In the genomic region with DNA sequence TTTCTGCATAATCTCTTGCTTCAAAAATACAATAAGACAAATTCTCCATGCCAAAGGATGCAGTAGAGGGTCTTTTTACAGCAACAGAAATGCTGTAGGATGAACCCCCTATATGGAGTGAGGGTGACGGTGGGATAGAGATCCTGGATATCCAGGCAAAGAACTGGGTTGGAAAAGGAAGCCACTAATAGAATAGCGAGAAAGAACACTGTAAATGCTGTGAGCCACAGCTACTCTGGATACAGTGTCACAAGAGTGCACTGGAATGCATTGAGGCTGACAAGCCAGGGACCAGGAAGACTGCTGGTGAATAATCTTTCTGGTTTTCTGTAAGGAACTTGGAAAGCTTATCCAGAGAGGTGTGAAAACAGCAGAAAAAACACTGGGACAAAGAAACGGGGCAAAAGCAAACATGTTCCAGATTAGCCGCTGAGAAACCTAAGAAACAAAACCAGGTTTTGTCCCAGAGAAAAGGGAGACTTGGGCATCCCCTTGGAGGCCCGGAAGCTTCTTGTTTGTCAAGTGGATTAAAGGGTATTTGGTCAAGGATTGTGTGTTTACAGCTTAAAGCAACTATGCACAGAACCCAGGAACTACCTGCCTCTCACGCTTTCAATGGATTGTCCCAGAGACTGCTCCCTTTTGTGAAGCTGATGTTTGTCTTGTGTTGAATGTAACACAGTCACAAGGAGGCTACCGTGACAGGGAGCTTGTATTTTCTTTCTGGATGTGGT, we compare ENCODE assay signal across 1 cellular context.
TF ChIP-seq lines count a peak whose summit lies in the region.

No MANE protein-coding gene starts in this region.

TF ChIP-seq in K562, 482 proteins besides CTCF, POLR2A, EP300 and RAD21:
- TF ChIP-seq, protein P1, sequence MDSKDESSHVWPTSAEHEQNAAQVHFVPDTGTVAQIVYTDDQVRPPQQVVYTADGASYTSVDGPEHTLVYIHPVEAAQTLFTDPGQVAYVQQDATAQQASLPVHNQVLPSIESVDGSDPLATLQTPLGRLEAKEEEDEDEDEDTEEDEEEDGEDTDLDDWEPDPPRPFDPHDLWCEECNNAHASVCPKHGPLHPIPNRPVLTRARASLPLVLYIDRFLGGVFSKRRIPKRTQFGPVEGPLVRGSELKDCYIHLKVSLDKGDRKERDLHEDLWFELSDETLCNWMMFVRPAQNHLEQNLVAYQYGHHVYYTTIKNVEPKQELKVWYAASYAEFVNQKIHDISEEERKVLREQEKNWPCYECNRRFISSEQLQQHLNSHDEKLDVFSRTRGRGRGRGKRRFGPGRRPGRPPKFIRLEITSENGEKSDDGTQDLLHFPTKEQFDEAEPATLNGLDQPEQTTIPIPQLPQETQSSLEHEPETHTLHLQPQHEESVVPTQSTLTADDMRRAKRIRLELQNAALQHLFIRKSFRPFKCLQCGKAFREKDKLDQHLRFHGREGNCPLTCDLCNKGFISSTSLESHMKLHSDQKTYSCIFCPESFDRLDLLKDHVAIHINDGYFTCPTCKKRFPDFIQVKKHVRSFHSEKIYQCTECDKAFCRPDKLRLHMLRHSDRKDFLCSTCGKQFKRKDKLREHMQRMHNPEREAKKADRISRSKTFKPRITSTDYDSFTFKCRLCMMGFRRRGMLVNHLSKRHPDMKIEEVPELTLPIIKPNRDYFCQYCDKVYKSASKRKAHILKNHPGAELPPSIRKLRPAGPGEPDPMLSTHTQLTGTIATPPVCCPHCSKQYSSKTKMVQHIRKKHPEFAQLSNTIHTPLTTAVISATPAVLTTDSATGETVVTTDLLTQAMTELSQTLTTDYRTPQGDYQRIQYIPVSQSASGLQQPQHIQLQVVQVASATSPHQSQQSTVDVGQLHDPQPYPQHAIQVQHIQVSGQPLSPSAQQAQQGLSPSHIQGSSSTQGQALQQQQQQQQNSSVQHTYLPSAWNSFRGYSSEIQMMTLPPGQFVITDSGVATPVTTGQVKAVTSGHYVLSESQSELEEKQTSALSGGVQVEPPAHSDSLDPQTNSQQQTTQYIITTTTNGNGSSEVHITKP (IDR thresholded peaks at IDR 0.05; ENCODE audit: partially characterized antibody): peak; percentile 84
- TF ChIP-seq KAT7 (CRISPR knock-in tag; IDR thresholded peaks at IDR 0.05; ENCODE audit: borderline replicate concordance): no peak
- TF ChIP-seq PHF20 (IDR thresholded peaks at IDR 0.05; ENCODE audit: partially characterized antibody): no peak
